10 cellular contexts compared by ENCODE assay signal in the genomic region with DNA sequence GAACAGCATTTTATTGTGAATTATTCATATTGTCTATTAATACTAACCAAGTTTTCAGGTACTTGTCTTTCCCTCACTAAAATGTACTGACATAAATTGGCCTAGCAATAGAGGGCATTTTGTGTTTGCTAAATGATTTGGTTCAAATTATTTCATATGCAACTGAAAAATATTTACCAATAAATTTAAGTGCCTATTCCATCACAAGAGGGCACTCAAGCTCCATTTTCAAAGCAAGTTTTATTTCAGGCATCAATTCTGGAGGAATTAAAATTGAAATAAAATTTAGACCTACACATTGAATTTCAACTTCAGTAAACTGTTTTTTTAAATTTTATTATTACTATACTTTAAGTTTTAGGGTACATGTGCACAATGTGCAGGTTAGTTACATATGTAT.
A peak's percentile ranks its signal among the peaks of the same experiment; 100 is the strongest.
DNase-seq lines count a peak whose midpoint lies in the region; ATAC-seq, FAIRE-seq and TF ChIP-seq lines count a peak whose summit lies in the region.
"Had no signal": no experiment of that assay in that cellular context is flagged by ENCODE, and none has a peak within 500 bp of the region (broad histone marks: within the 10 kb centered on the region; RNA-seq: fewer than 3 reads in every experiment).

No MANE protein-coding gene starts in this region.

- TF ChIP-seq CTCF in retinal pigment epithelial cell (conservative IDR thresholded peaks at IDR 0.05; ENCODE audit: low read depth, low read length) (peak; percentile 51), natural killer cell (IDR thresholded peaks at IDR 0.05) (no peak)

- DNase-seq in NCI-H1436 (lab: John Stamatoyannopoulos, UW) = peak; percentile 3
- no peak for DNase-seq in NCI-H1436 treated with DMSO at 0.1 percent for 48 hours (lab: John Stamatoyannopoulos, UW)
- peak; percentile 6 for DNase-seq in NCI-H774 (lab: John Stamatoyannopoulos, UW)
- DNase-seq in retinal pigment epithelial cell (ENCODE audit: low read depth) = peak; percentile 5
- DNase-seq in natural killer cell = no peak
- DNase-seq: NCI-H187 had no signal

- intact Hi-C loops in natural killer cell (cut with micrococcal nuclease) = no loop called here

- ATAC-seq in natural killer cell (no peak), GM18498 (IDR thresholded peaks at IDR 0.05; ENCODE audit: unreplicated experiment) (no peak), HG02973 (IDR thresholded peaks at IDR 0.05; ENCODE audit: unreplicated experiment) (no peak)

- FAIRE-seq in endometrium (lab: Jason Lieb, UNC) = peak; percentile 41

- H3K9me3 Mint-ChIP-seq in natural killer cell = no peaks in the 10 kb centered on the region
- H3K9me3 Mint-ChIP-seq: central memory CD8-positive, alpha-beta T cell had no signal

- H3K36me3 Mint-ChIP-seq in natural killer cell = no peaks in the 10 kb centered on the region

- H3K27ac Mint-ChIP-seq in natural killer cell = no peak overlapping the region

- H3K4me1 Mint-ChIP-seq in natural killer cell = no peaks in the 10 kb centered on the region
- H3K4me1 Mint-ChIP-seq: central memory CD8-positive, alpha-beta T cell had no signal

- peaks cover 4 to 5% of the 10 kb centered on the region in 2 donors for H3K27me3 Mint-ChIP-seq in natural killer cell (ENCODE audit: low read depth in 2 of 2)

- H3K4me3 Mint-ChIP-seq in natural killer cell = no peak overlapping the region
- H3K4me3 Mint-ChIP-seq: central memory CD8-positive, alpha-beta T cell had no signal

- no peak overlapping the region for H3K4me3 ChIP-seq in retinal pigment epithelial cell (ENCODE audit: low read length)

Comparison
In these comparisons a context has a peak if more than half of its experiments do, and no peak if none do; other contexts are left out.
1. DNase-seq: peak in NCI-H1436 (single experiment), NCI-H774 (single experiment) and retinal pigment epithelial cell (single experiment); none in NCI-H1436 treated with DMSO at 0.1 percent for 48 hours (single experiment) and natural killer cell (single experiment).